13 cellular contexts compared by ENCODE assay signal in genomic region chr7:148856891-148857290, GRCh38. TPM values are rescaled to one million over a fixed set of nuclear protein-coding genes. Genes with fewer than 3 reads are reported as not detected.
DNase-seq lines count a peak whose midpoint lies in the region; ATAC-seq, FAIRE-seq and TF ChIP-seq lines count a peak whose summit lies in the region.
"Had no signal": no experiment of that assay in that cellular context is flagged by ENCODE, and none has a peak within 500 bp of the region (broad histone marks: within the 10 kb centered on the region; RNA-seq: fewer than 3 reads in every experiment).

No MANE protein-coding gene starts in this region.

- H2AFZ ChIP-seq in GM23338 = no peak overlapping the region

- H3K4me1 ChIP-seq in GM23338 (ENCODE audit: insufficient read depth) (peaks cover 12% of the 10 kb centered on the region), kidney (ENCODE audit: control insufficient read depth in 1 of 2, insufficient read depth in 1 of 2, low read depth in 1 of 2, low read length in 2 of 2) (no peaks in the 10 kb centered on the region)
- H3K4me1 ChIP-seq: ascending aorta had no signal

- H3K4me3 Mint-ChIP-seq in GM23338 = no peak overlapping the region
- H3K4me3 Mint-ChIP-seq in activated CD4-positive, alpha-beta memory T cell treated with anti-CD3 and anti-CD28 coated beads for 36 hours = peak overlapping the region; percentile 40
- no peak overlapping the region for H3K4me3 Mint-ChIP-seq in mesothelial cell of epicardium
- H3K4me3 Mint-ChIP-seq: neural crest cell; stimulated activated naive B cell treated with anti-CD40 and anti-IgM and Interleukin-4, amounts not matched to agents 10 μg/mL and 1 μg/mL and 100 μg/mL, for 72 hours had no signal

- no peak overlapping the region for H3K4me3 ChIP-seq in GM23338
- H3K4me3 ChIP-seq in kidney (ENCODE audit: low read length in 2 of 2) = no peak overlapping the region
- H3K4me3 ChIP-seq: ascending aorta had no signal

- H3K4me2 ChIP-seq in GM23338 = no peak overlapping the region

- H3K27ac Mint-ChIP-seq in GM23338 = peak overlapping the region; percentile 51; the same call in 1 of the 2 replicates
- peak overlapping the region; percentile 82 for H3K27ac Mint-ChIP-seq in activated CD4-positive, alpha-beta memory T cell treated with anti-CD3 and anti-CD28 coated beads for 36 hours
- H3K27ac Mint-ChIP-seq in mesothelial cell of epicardium = peak overlapping the region; percentile 30

- no peak overlapping the region for H3K9ac ChIP-seq in kidney (ENCODE audit: low read length in 2 of 2)

- H3F3A ChIP-seq in GM23338 (replicated peaks; ENCODE audit: low read depth) = no peaks in the 10 kb centered on the region

- H3K36me3 ChIP-seq in GM23338 (ENCODE audit: insufficient read depth) = no peaks in the 10 kb centered on the region
- no peaks in the 10 kb centered on the region for H3K36me3 ChIP-seq in kidney (ENCODE audit: control insufficient read depth in 1 of 2, insufficient read depth in 2 of 2, low read length in 2 of 2)
- H3K36me3 ChIP-seq: ascending aorta had no signal

- ATAC-seq in GM18508 (IDR thresholded peaks at IDR 0.05; ENCODE audit: insufficient read depth, unreplicated experiment) (peak; percentile 49), GM23338 (no peak), HG02678 (IDR thresholded peaks at IDR 0.05; ENCODE audit: unreplicated experiment) (no peak)

- H4K20me1 ChIP-seq in GM23338 (replicated peaks; ENCODE audit: insufficient read depth) = peaks cover 30% of the 10 kb centered on the region

- no peak for FAIRE-seq in kidney (lab: Jason Lieb, UNC)

- DNase-seq in GM23338 (ENCODE audit: low spot score) (no peak), mesothelial cell of epicardium (ENCODE audit: low spot score in 2 of 2, unreplicated experiment in 2 of 2) (no peak), kidney (no peak), COLO668 (lab: John Stamatoyannopoulos, UW; ENCODE audit: unreplicated experiment) (no peak)
- peak; percentile 50 for DNase-seq in activated CD4-positive, alpha-beta memory T cell treated with anti-CD3 and anti-CD28 coated beads for 36 hours
- DNase-seq: DMS79, NCI-H2081 treated with DMSO at 0.1 percent for 48 hours had no signal

- CTCF ChIA-PET in activated CD4-positive, alpha-beta memory T cell treated with anti-CD3 and anti-CD28 coated beads for 36 hours (lab: Charles Lee) = interaction anchor here (0.7 to 2.4 kb wide), 16 partner anchors 11 to 352 kb away, joined by 3 to 23 read pairs (median 5); partner anchors contain the start of gene EZH2

- TF ChIP-seq CTCF in GM23338 (conservative IDR thresholded peaks at IDR 0.05; ENCODE audit: low read depth in 2 of 2) (no peak), mesothelial cell of epicardium (IDR thresholded peaks at IDR 0.05; ENCODE audit: unreplicated experiment) (no peak), kidney (IDR thresholded peaks at IDR 0.05; ENCODE audit: borderline replicate concordance, extremely low read depth, insufficient read depth) (no peak)

- no peaks in the 10 kb centered on the region for H3K36me3 Mint-ChIP-seq in GM23338 (ENCODE audit: low read depth)
- H3K36me3 Mint-ChIP-seq in activated CD4-positive, alpha-beta memory T cell treated with anti-CD3 and anti-CD28 coated beads for 36 hours = no peaks in the 10 kb centered on the region
- no peaks in the 10 kb centered on the region for H3K36me3 Mint-ChIP-seq in mesothelial cell of epicardium
- H3K36me3 Mint-ChIP-seq: immature natural killer cell had no signal

- H3K27me3 ChIP-seq in GM23338 (ENCODE audit: insufficient read depth) = no peaks in the 10 kb centered on the region
- H3K27me3 ChIP-seq: ascending aorta had no signal

- H3K4me1 Mint-ChIP-seq in GM23338 (peaks cover 19% of the 10 kb centered on the region), mesothelial cell of epicardium (peaks cover 10% of the 10 kb centered on the region)
- peaks cover 39% of the 10 kb centered on the region for H3K4me1 Mint-ChIP-seq in activated CD4-positive, alpha-beta memory T cell treated with anti-CD3 and anti-CD28 coated beads for 36 hours (ENCODE audit: low read depth)

- H3K9me3 Mint-ChIP-seq in GM23338 (no peaks in the 10 kb centered on the region), mesothelial cell of epicardium (no peaks in the 10 kb centered on the region)
- no peaks in the 10 kb centered on the region for H3K9me3 Mint-ChIP-seq in activated CD4-positive, alpha-beta memory T cell treated with anti-CD3 and anti-CD28 coated beads for 36 hours
- H3K9me3 Mint-ChIP-seq: immature natural killer cell; neural crest cell; stimulated activated naive B cell treated with anti-CD40 and anti-IgM and Interleukin-4, amounts not matched to agents 10 μg/mL and 1 μg/mL and 100 μg/mL, for 72 hours had no signal

- H3K9me2 ChIP-seq in GM23338 (ENCODE audit: insufficient read depth) = no peaks in the 10 kb centered on the region

- peaks cover 1% of the 10 kb centered on the region for H3K27me3 Mint-ChIP-seq in GM23338 (ENCODE audit: insufficient read depth, low read depth, poor library complexity)
- no peaks in the 10 kb centered on the region for H3K27me3 Mint-ChIP-seq in activated CD4-positive, alpha-beta memory T cell treated with anti-CD3 and anti-CD28 coated beads for 36 hours
- H3K27me3 Mint-ChIP-seq in mesothelial cell of epicardium (ENCODE audit: low read depth) = no peaks in the 10 kb centered on the region
- H3K27me3 Mint-ChIP-seq: stimulated activated naive B cell treated with anti-CD40 and anti-IgM and Interleukin-4, amounts not matched to agents 10 μg/mL and 1 μg/mL and 100 μg/mL, for 72 hours had no signal

- H3K27ac ChIP-seq in GM23338 (ENCODE audit: low read depth) = no peak overlapping the region
- no peak overlapping the region for H3K27ac ChIP-seq in kidney (ENCODE audit: low read depth in 2 of 2, low read length in 2 of 2)
- H3K27ac ChIP-seq: ascending aorta had no signal

- intact Hi-C loops in activated CD4-positive, alpha-beta memory T cell treated with anti-CD3 and anti-CD28 coated beads for 36 hours (cut with micrococcal nuclease) = loop anchor here (1.0 to 10.0 kb wide), 7 partner anchors 27 to 350 kb away; partner anchors contain the start of gene EZH2
- intact Hi-C loops in kidney (cut with DNase I) = no loop called here

- POLR2A ChIA-PET in activated CD4-positive, alpha-beta memory T cell treated with anti-CD3 and anti-CD28 coated beads for 36 hours (lab: Charles Lee) = interaction anchor here (0.6 to 2.7 kb wide), 6 partner anchors 15 to 85 kb away, joined by 3 to 15 read pairs (median 6); partner anchors contain the start of gene EZH2

- H3K79me2 ChIP-seq in GM23338 (replicated peaks; ENCODE audit: insufficient read depth) = peaks cover 100% of the 10 kb centered on the region

- no peaks in the 10 kb centered on the region for H3K9me3 ChIP-seq in kidney (ENCODE audit: control insufficient read depth in 1 of 2, low read length in 2 of 2)
- H3K9me3 ChIP-seq: ascending aorta had no signal

TF ChIP-seq in GM23338, 12 proteins besides CTCF, POLR2A, EP300 and RAD21:
- no peak for TF ChIP-seq CREB1 (CRISPR knock-in tag; IDR thresholded peaks at IDR 0.05; ENCODE audit: low read depth)

RNA-seq across cellular contexts. Expression of gene EZH2, which starts 27.2 kb away (rescaled TPM):
- 25.6 and 33.9 TPM in 2 replicates for total RNA-seq in GM23338 (2014; rRNA removed; shearing (Covaris generic))
- 32.5 and 38.6 TPM in 2 replicates for polyA plus RNA-seq in GM23338 (2016; fragmentation: Nextera tagmentation; extraction: Ambion mirVana)
- 100 to 1,000 TPM; 102 to 103 TPM for total RNA-seq in activated CD4-positive, alpha-beta memory T cell treated with anti-CD3 and anti-CD28 coated beads for 36 hours
- 27.4 to 29.2 TPM (median 28.6 TPM) in 3 replicates for total RNA-seq in mesothelial cell of epicardium
- total RNA-seq in kidney = 4.7 TPM
- 1.6 TPM for polyA plus RNA-seq in kidney (ENCODE audit: insufficient read depth, low read depth, low replicate concordance)
- total RNA-seq: ascending aorta had no signal

Comparison
In these comparisons a context has a peak if more than half of its experiments do, and no peak if none do; other contexts are left out.
1. H3K27ac Mint-ChIP-seq: peak in every context shown above with its lines; median percentile 82 in activated CD4-positive, alpha-beta memory T cell treated with anti-CD3 and anti-CD28 coated beads for 36 hours; 51 in GM23338; 30 in mesothelial cell of epicardium.